In the genomic region with DNA sequence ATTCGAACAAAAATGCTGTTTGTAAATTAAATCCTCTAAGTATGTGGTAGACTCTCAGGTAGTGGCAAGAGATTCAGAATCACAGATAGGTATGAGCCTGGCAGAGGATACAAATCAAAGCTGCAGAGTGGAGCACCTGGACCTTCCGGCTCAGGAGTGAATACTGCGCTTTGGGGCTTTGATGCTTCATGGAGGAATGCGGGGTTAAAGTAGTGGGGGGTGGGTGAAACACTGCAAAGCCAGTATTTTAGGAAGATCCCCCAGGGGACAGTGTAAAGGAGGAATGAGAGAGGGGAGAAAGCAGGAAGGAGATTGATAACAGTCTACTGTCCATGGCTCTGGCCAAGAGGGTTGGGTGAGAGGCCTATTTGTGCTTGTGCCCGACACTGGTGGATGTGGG, we compare ENCODE assay signal across 2 cellular contexts.
TF ChIP-seq lines count a peak whose summit lies in the region.

No MANE protein-coding gene starts in this region.

TF ChIP-seq in GM23338, 12 proteins besides CTCF, POLR2A, EP300 and RAD21:
- TF ChIP-seq, protein P1, sequence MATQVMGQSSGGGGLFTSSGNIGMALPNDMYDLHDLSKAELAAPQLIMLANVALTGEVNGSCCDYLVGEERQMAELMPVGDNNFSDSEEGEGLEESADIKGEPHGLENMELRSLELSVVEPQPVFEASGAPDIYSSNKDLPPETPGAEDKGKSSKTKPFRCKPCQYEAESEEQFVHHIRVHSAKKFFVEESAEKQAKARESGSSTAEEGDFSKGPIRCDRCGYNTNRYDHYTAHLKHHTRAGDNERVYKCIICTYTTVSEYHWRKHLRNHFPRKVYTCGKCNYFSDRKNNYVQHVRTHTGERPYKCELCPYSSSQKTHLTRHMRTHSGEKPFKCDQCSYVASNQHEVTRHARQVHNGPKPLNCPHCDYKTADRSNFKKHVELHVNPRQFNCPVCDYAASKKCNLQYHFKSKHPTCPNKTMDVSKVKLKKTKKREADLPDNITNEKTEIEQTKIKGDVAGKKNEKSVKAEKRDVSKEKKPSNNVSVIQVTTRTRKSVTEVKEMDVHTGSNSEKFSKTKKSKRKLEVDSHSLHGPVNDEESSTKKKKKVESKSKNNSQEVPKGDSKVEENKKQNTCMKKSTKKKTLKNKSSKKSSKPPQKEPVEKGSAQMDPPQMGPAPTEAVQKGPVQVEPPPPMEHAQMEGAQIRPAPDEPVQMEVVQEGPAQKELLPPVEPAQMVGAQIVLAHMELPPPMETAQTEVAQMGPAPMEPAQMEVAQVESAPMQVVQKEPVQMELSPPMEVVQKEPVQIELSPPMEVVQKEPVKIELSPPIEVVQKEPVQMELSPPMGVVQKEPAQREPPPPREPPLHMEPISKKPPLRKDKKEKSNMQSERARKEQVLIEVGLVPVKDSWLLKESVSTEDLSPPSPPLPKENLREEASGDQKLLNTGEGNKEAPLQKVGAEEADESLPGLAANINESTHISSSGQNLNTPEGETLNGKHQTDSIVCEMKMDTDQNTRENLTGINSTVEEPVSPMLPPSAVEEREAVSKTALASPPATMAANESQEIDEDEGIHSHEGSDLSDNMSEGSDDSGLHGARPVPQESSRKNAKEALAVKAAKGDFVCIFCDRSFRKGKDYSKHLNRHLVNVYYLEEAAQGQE (IDR thresholded peaks at IDR 0.05; ENCODE audit: unreplicated experiment), result no peak
- TF ChIP-seq, protein P2, sequence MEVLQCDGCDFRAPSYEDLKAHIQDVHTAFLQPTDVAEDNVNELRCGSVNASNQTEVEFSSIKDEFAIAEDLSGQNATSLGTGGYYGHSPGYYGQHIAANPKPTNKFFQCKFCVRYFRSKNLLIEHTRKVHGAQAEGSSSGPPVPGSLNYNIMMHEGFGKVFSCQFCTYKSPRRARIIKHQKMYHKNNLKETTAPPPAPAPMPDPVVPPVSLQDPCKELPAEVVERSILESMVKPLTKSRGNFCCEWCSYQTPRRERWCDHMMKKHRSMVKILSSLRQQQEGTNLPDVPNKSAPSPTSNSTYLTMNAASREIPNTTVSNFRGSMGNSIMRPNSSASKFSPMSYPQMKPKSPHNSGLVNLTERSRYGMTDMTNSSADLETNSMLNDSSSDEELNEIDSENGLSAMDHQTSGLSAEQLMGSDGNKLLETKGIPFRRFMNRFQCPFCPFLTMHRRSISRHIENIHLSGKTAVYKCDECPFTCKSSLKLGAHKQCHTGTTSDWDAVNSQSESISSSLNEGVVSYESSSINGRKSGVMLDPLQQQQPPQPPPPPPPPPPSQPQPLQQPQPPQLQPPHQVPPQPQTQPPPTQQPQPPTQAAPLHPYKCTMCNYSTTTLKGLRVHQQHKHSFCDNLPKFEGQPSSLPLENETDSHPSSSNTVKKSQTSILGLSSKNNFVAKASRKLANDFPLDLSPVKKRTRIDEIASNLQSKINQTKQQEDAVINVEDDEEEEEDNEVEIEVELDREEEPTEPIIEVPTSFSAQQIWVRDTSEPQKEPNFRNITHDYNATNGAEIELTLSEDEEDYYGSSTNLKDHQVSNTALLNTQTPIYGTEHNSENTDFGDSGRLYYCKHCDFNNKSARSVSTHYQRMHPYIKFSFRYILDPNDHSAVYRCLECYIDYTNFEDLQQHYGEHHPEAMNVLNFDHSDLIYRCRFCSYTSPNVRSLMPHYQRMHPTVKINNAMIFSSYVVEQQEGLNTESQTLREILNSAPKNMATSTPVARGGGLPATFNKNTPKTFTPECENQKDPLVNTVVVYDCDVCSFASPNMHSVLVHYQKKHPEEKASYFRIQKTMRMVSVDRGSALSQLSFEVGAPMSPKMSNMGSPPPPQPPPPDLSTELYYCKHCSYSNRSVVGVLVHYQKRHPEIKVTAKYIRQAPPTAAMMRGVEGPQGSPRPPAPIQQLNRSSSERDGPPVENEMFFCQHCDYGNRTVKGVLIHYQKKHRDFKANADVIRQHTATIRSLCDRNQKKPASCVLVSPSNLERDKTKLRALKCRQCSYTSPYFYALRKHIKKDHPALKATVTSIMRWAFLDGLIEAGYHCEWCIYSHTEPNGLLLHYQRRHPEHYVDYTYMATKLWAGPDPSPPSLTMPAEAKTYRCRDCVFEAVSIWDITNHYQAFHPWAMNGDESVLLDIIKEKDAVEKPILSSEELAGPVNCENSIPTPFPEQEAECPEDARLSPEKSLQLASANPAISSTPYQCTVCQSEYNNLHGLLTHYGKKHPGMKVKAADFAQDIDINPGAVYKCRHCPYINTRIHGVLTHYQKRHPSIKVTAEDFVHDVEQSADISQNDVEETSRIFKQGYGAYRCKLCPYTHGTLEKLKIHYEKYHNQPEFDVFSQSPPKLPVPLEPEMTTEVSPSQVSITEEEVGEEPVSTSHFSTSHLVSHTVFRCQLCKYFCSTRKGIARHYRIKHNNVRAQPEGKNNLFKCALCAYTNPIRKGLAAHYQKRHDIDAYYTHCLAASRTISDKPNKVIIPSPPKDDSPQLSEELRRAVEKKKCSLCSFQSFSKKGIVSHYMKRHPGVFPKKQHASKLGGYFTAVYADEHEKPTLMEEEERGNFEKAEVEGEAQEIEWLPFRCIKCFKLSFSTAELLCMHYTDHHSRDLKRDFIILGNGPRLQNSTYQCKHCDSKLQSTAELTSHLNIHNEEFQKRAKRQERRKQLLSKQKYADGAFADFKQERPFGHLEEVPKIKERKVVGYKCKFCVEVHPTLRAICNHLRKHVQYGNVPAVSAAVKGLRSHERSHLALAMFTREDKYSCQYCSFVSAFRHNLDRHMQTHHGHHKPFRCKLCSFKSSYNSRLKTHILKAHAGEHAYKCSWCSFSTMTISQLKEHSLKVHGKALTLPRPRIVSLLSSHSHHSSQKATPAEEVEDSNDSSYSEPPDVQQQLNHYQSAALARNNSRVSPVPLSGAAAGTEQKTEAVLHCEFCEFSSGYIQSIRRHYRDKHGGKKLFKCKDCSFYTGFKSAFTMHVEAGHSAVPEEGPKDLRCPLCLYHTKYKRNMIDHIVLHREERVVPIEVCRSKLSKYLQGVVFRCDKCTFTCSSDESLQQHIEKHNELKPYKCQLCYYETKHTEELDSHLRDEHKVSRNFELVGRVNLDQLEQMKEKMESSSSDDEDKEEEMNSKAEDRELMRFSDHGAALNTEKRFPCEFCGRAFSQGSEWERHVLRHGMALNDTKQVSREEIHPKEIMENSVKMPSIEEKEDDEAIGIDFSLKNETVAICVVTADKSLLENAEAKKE (CRISPR knock-in tag; IDR thresholded peaks at IDR 0.05), result 0 out of 2 replicates have a peak, but pooled peaks have one; percentile 25

TF ChIP-seq in H1, 55 proteins besides CTCF, POLR2A, EP300 and RAD21:
- no peak for TF ChIP-seq CHD1 (IDR thresholded peaks at IDR 0.05; ENCODE audit: low read depth, low read length)
